In the genomic region with DNA sequence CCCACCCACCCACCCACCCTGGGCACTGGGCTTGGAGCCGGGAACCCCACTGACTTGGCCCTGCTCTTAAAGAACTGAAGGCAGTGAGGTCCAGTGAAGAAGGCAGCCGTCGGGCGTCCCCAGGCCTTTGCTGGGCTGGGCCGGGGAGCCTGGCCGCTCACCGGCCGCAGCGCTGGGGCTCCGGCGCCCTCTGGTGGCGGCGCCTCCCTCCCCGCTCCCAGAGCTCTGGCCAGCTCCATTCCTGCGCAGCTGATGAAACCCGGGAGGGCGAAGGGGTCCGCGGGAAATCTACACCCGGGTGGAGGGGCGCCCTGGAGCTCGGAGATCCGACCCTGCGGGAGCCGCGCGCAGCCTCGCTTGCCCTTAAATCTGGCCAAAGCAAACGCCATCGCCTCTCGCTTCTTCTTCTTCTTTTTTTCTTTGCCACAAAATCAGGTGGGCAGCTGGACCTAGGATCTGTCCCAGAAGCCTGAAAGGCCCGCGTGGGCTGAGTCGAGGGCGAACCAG, we compare ENCODE assay signal across 8 cellular contexts. TPM values are rescaled to one million over a fixed set of nuclear protein-coding genes. Genes with fewer than 3 reads are reported as not detected.
DNase-seq lines count a peak whose midpoint lies in the region; ATAC-seq, FAIRE-seq and TF ChIP-seq lines count a peak whose summit lies in the region.

No MANE protein-coding gene starts in this region.

- H3K4me1 Mint-ChIP-seq in activated naive CD8-positive, alpha-beta T cell (ENCODE audit: low read depth): peaks cover 6% of the 10 kb centered on the region

- H3K9me3 ChIP-seq in MM.1S (replicated peaks; ENCODE audit: insufficient read depth, low read length) (no peaks in the 10 kb centered on the region), heart left ventricle (no peaks in the 10 kb centered on the region), prostate gland (no peaks in the 10 kb centered on the region)

- H3K9me3 Mint-ChIP-seq in activated naive CD8-positive, alpha-beta T cell (ENCODE audit: low read depth): no peaks in the 10 kb centered on the region

- no peak for TF ChIP-seq POLR2A in heart left ventricle (IDR thresholded peaks at IDR 0.05)
- no peak for TF ChIP-seq POLR2A in prostate gland (IDR thresholded peaks at IDR 0.05)

- peaks cover 8% of the 10 kb centered on the region for H3K27me3 ChIP-seq in MM.1S (replicated peaks; ENCODE audit: insufficient read depth, low read length)
- peaks cover 0 to 26% (median 0%) of the 10 kb centered on the region in 9 donors for H3K27me3 ChIP-seq in heart left ventricle
- H3K27me3 ChIP-seq in prostate gland (replicated peaks; ENCODE audit: insufficient read depth): no peaks in the 10 kb centered on the region

- no peaks in the 10 kb centered on the region for H4K20me1 ChIP-seq in MM.1S (ENCODE audit: insufficient read depth, low read length)

- no peaks in the 10 kb centered on the region for H3K36me3 Mint-ChIP-seq in activated naive CD8-positive, alpha-beta T cell

- no peak overlapping the region for H2AFZ ChIP-seq in MM.1S (ENCODE audit: low read length)

- intact Hi-C loops in heart left ventricle (cut with DNase I) (loop anchor here (1.0 to 10.0 kb wide), 22 partner anchors 74 to 716 kb away; no protein-coding TSS in a partner anchor), prostate gland (cut with DNase I) (loop anchor here (1.0 to 10.0 kb wide), 4 partner anchors 478 to 714 kb away; partner anchors contain the start of gene RASSF4)

- no peaks in the 10 kb centered on the region for H3K9me2 ChIP-seq in MM.1S (replicated peaks; ENCODE audit: insufficient read depth, low read length)

- H3F3A ChIP-seq in MM.1S (ENCODE audit: insufficient read depth, low read length): no peaks in the 10 kb centered on the region

- peaks cover 13% of the 10 kb centered on the region for H3K27me3 Mint-ChIP-seq in activated naive CD8-positive, alpha-beta T cell

- H3K27ac Mint-ChIP-seq in activated naive CD8-positive, alpha-beta T cell: no peak overlapping the region

- H3K4me2 ChIP-seq in MM.1S (ENCODE audit: low read depth, low read length): peak overlapping the region; percentile 53; the same call in 1 of the 2 replicates

- TF ChIP-seq CTCF in MM.1S (IDR thresholded peaks at IDR 0.05; ENCODE audit: low read length) (peak; percentile 76), heart left ventricle (IDR thresholded peaks at IDR 0.05) (peak; percentile 82 to 95 (median 92)), prostate gland (IDR thresholded peaks at IDR 0.05) (peak; percentile 75 to 87 (median 85))

- DNase-seq in Caki2 (ENCODE audit: low read depth) (peak; percentile 67), GM19239 (ENCODE audit: insufficient read length, low spot score) (peak; percentile 87), MM.1S (peak; percentile 57), heart left ventricle (peak; percentile 65 to 86 (median 75)), prostate gland (ENCODE audit: low spot score) (no peak), cerebellar nuclear complex (lab: John Stamatoyannopoulos, UW) (no peak), NCI-H187 (lab: John Stamatoyannopoulos, UW) (no peak)

- H3K4me3 ChIP-seq in MM.1S (ENCODE audit: low read length) (no peak overlapping the region; the same call in 1 of the 2 replicates), heart left ventricle (peak overlapping the region in 4 of 12 donors; percentile 14 to 87 (median 30)), prostate gland (no peak overlapping the region)

- H3K36me3 ChIP-seq in MM.1S (replicated peaks; ENCODE audit: insufficient read depth, low read length): no peaks in the 10 kb centered on the region
- peaks cover 0 to under 1% (median 0%) of the 10 kb centered on the region in 9 donors for H3K36me3 ChIP-seq in heart left ventricle
- no peaks in the 10 kb centered on the region for H3K36me3 ChIP-seq in prostate gland

- no peaks in the 10 kb centered on the region for H3K79me2 ChIP-seq in MM.1S (ENCODE audit: low read length)

- H3K27ac ChIP-seq in MM.1S (ENCODE audit: low read length) (no peak overlapping the region), heart left ventricle (peak overlapping the region in 3 of 12 donors; percentile 79 to 89 (median 82)), prostate gland (no peak overlapping the region)

- ATAC-seq in heart left ventricle: peak; percentile 52 to 86 (median 83)

- no peak overlapping the region for H3K9ac ChIP-seq in MM.1S (ENCODE audit: low read length)

- in situ Hi-C loops in Caki2 (cut with HindIII; ENCODE audit: low pct_unique_long_range_greater_than_20kb, low sequenced_read_pairs): no loop called here

- peak overlapping the region; percentile 46 for H3K4me3 Mint-ChIP-seq in activated naive CD8-positive, alpha-beta T cell

- H3K4me1 ChIP-seq in MM.1S (ENCODE audit: low read length) (no peaks in the 10 kb centered on the region), heart left ventricle (peaks cover 0 to 49% (median 20%) of the 10 kb centered on the region in 12 donors), prostate gland (replicated peaks) (peaks cover 4% of the 10 kb centered on the region)

- no peak for FAIRE-seq in GM19239 (lab: Jason Lieb, UNC)

- WGBS in heart left ventricle, 4 donors: 3 to 4% (median 3%) methylated on average over 9 to 35 of the region's 35 CpGs
- WGBS in prostate gland: 2% methylated on average over 34 of the region's 35 CpGs

RNA-seq across cellular contexts. Expression of gene CXCL12, which starts 1.7 kb away (rescaled TPM):
- 0.14 TPM in 1 of 2 replicates, not detected in the other for total RNA-seq in Caki2 (2014; rRNA removed; shearing (Covaris generic); ENCODE audit: low replicate concordance)
- total RNA-seq in heart left ventricle (100 to 1,000 TPM in 7 of 9 donors, 10 to 100 TPM in 2; 70.6 to 203 (median 130) TPM), prostate gland (10 to 100 TPM in 1 of 2 donors, 1 to 10 TPM in 1; 6.9 to 19.6 TPM)
- polyA plus RNA-seq in heart left ventricle: 10 to 100 TPM; 56.4 to 71.4 TPM

Comparison
In these comparisons a context has a peak if more than half of its experiments do, and no peak if none do; other contexts are left out.
1. DNase-seq: peak in Caki2 (single experiment), GM19239 (single experiment), MM.1S (single experiment) and heart left ventricle (5 of 5); none in prostate gland (single experiment), cerebellar nuclear complex (0 of 2) and NCI-H187 (0 of 2).
2. Peak in every context shown above with its lines, with median percentiles within 50 percentile points of each other: CTCF ChIP-seq.